14 cellular contexts compared by ENCODE assay signal in genomic region chr9:87639949-87640348, GRCh38.
A peak's percentile ranks its signal among the peaks of the same experiment; 100 is the strongest.
DNase-seq lines count a peak whose midpoint lies in the region; ATAC-seq and TF ChIP-seq lines count a peak whose summit lies in the region.
"Had no signal": no experiment of that assay in that cellular context is flagged by ENCODE, and none has a peak within 500 bp of the region (broad histone marks: within the 10 kb centered on the region; RNA-seq: fewer than 3 reads in every experiment).

No MANE protein-coding gene starts in this region.

- no peaks in the 10 kb centered on the region for H4K20me1 ChIP-seq in hepatocyte (ENCODE audit: insufficient read depth, poor library complexity, severe bottlenecking)

- H3K4me3 Mint-ChIP-seq in osteocyte (ENCODE audit: unreplicated experiment) (no peak overlapping the region), type B pancreatic cell (peak overlapping the region; percentile 8)
- H3K4me3 Mint-ChIP-seq: CD4-positive, alpha-beta T cell had no signal

- H3K27ac ChIP-seq in VCaP (peak overlapping the region; percentile 71), hepatocyte (peak overlapping the region; percentile 14), esophagus squamous epithelium (no peak overlapping the region)

- no peaks in the 10 kb centered on the region for H3K27me3 Mint-ChIP-seq in osteocyte (ENCODE audit: unreplicated experiment)
- no peaks in the 10 kb centered on the region for H3K27me3 Mint-ChIP-seq in type B pancreatic cell
- H3K27me3 Mint-ChIP-seq: CD4-positive, alpha-beta T cell had no signal

- peak overlapping the region; percentile 10 for H3K4me2 ChIP-seq in hepatocyte

- peaks cover 80% of the 10 kb centered on the region for H3K36me3 Mint-ChIP-seq in osteocyte (ENCODE audit: unreplicated experiment)
- H3K36me3 Mint-ChIP-seq in type B pancreatic cell, result peaks cover 64% of the 10 kb centered on the region

- H2AFZ ChIP-seq in hepatocyte, result no peak overlapping the region

- H3K9me2 ChIP-seq in hepatocyte (replicated peaks; ENCODE audit: insufficient read depth), result no peaks in the 10 kb centered on the region

- H3K4me1 ChIP-seq in hepatocyte (ENCODE audit: insufficient read depth), result peaks cover 25% of the 10 kb centered on the region
- H3K4me1 ChIP-seq in esophagus squamous epithelium, result peaks cover 0 to 15% (median 6%) of the 10 kb centered on the region in 3 donors

- H3K9me3 ChIP-seq in hepatocyte (ENCODE audit: low read depth) (no peaks in the 10 kb centered on the region), esophagus squamous epithelium (no peaks in the 10 kb centered on the region)
- H3K9me3 ChIP-seq: BE2C had no signal

- TF ChIP-seq POLR2A in esophagus squamous epithelium (IDR thresholded peaks at IDR 0.05), result no peak

- no peak overlapping the region for H3K4me3 ChIP-seq in hepatocyte
- H3K4me3 ChIP-seq in esophagus squamous epithelium, result no peak overlapping the region

- H3K4me1 Mint-ChIP-seq in osteocyte (ENCODE audit: unreplicated experiment), result peaks cover 51% of the 10 kb centered on the region
- peaks cover 39% of the 10 kb centered on the region for H3K4me1 Mint-ChIP-seq in type B pancreatic cell (ENCODE audit: unreplicated experiment)

- no peaks in the 10 kb centered on the region for H3K79me2 ChIP-seq in hepatocyte

- DNase-seq in hepatocyte (ENCODE audit: low spot score) (no peak), osteocyte (ENCODE audit: extremely low spot score, unreplicated experiment) (no peak), type B pancreatic cell (ENCODE audit: extremely low spot score, unreplicated experiment) (no peak), NCI-H524 (lab: John Stamatoyannopoulos, UW) (no peak), esophagus squamous epithelium (lab: John Stamatoyannopoulos, UW) (no peak)
- DNase-seq: CD4-positive, alpha-beta T cell; MV-4-11; NCI-H1417; NCI-H187 treated with DMSO at 0.1 percent for 48 hours; SHP77 treated with DMSO at 0.1 percent for 48 hours had no signal

- H3K36me3 ChIP-seq in hepatocyte (replicated peaks; ENCODE audit: insufficient read depth, low read depth) (no peaks in the 10 kb centered on the region), esophagus squamous epithelium (no peaks in the 10 kb centered on the region)
- H3K36me3 ChIP-seq: BE2C had no signal

- TF ChIP-seq CTCF in VCaP (conservative IDR thresholded peaks at IDR 0.05), result no peak
- no peak for TF ChIP-seq CTCF in hepatocyte (IDR thresholded peaks at IDR 0.05; ENCODE audit: poor library complexity)
- no peak for TF ChIP-seq CTCF in osteocyte (IDR thresholded peaks at IDR 0.05)
- TF ChIP-seq CTCF in type B pancreatic cell (conservative IDR thresholded peaks at IDR 0.05), result no peak
- no peak for TF ChIP-seq CTCF in esophagus squamous epithelium (IDR thresholded peaks at IDR 0.05)

- H3K27me3 ChIP-seq in hepatocyte (no peaks in the 10 kb centered on the region), esophagus squamous epithelium (no peaks in the 10 kb centered on the region)
- H3K27me3 ChIP-seq: BE2C had no signal

- H3K27ac Mint-ChIP-seq in osteocyte (ENCODE audit: unreplicated experiment) (peak overlapping the region; percentile 88), type B pancreatic cell (peak overlapping the region; percentile 80)
- H3K27ac Mint-ChIP-seq: CD4-positive, alpha-beta T cell had no signal

- ATAC-seq in GM21717 (IDR thresholded peaks at IDR 0.05; ENCODE audit: unreplicated experiment), result no peak
- ATAC-seq: HCT116 had no signal

- intact Hi-C loops in esophagus squamous epithelium (cut with DNase I), result no loop called here

- WGBS in hepatocyte (ENCODE audit: low lambda C conversion rate, missing lambda C conversion rate), result 51% methylated on average over 4 of the region's 4 CpGs
- 29 to 38% methylated on average over 4 of the region's 4 CpGs for WGBS in esophagus squamous epithelium, 2 donors

- H3K9me3 Mint-ChIP-seq in osteocyte (ENCODE audit: unreplicated experiment), result no peaks in the 10 kb centered on the region
- no peaks in the 10 kb centered on the region for H3K9me3 Mint-ChIP-seq in type B pancreatic cell
- H3K9me3 Mint-ChIP-seq: CD4-positive, alpha-beta T cell had no signal

Comparison
In these comparisons a context has a peak if more than half of its experiments do, and no peak if none do; other contexts are left out.
1. H3K27ac ChIP-seq: peak in VCaP (single experiment) and hepatocyte (single experiment); none in esophagus squamous epithelium (0 of 4).